In genomic region chr7:23346316-23346715, GRCh38 we compare ENCODE assay signal across 10 cellular contexts. TPM values are rescaled to one million over a fixed set of nuclear protein-coding genes. Genes with fewer than 3 reads are reported as not detected.
DNase-seq lines count a peak whose midpoint lies in the region; ATAC-seq and TF ChIP-seq lines count a peak whose summit lies in the region.
"Had no signal": no experiment of that assay in that cellular context is flagged by ENCODE, and none has a peak within 500 bp of the region (broad histone marks: within the 10 kb centered on the region; RNA-seq: fewer than 3 reads in every experiment).

No MANE protein-coding gene starts in this region.

- H3K79me2 ChIP-seq in HCT116 (ENCODE audit: insufficient read depth, low read length), result peaks cover 15% of the 10 kb centered on the region; the same call in 1 of the 2 replicates

- H3K27ac ChIP-seq in HCT116 (ENCODE audit: low read depth, low read length) (peak overlapping the region; percentile 92), SJCRH30 (no peak overlapping the region)

- TF ChIP-seq CTCF in GM12865 (IDR thresholded peaks at IDR 0.05; ENCODE audit: insufficient read depth, low read depth, low read length, missing control alignments), result no peak
- no peak for TF ChIP-seq CTCF in HCT116 (IDR thresholded peaks at IDR 0.05 in 2 of 3, conservative IDR thresholded peaks at IDR 0.05 in 1 of 3; ENCODE audit: borderline replicate concordance in 1 of 3, insufficient read depth in 1 of 3, low read depth in 2 of 3, low read length in 2 of 3)
- TF ChIP-seq CTCF in activated B cell treated with CpG ODN at 0.5 μM for 24 hours (IDR thresholded peaks at IDR 0.05), result no peak

- peak overlapping the region; percentile 84 for H3K4me3 Mint-ChIP-seq in activated B cell treated with CpG ODN at 0.5 μM for 24 hours
- H3K4me3 Mint-ChIP-seq in naive thymus-derived CD8-positive, alpha-beta T cell, result peak overlapping the region; percentile 78 to 90 (median 86)
- H3K4me3 Mint-ChIP-seq: nephron progenitor cell had no signal

- peak overlapping the region; percentile 65; the same call in 1 of the 2 replicates for H3K4me2 ChIP-seq in HCT116 (ENCODE audit: low read length)

- H3K4me3 ChIP-seq in GM12865 (ENCODE audit: low read depth, low read length), result peak overlapping the region; percentile 37
- H3K4me3 ChIP-seq in HCT116 (replicated peaks in 1 of 2; ENCODE audit: low read depth in 1 of 2, low read length in 2 of 2), result no peak overlapping the region
- no peak overlapping the region for H3K4me3 ChIP-seq in SJCRH30

- peaks cover 15 to 42% of the 10 kb centered on the region in 2 experiments for H3K36me3 ChIP-seq in HCT116 (ENCODE audit: control insufficient read depth in 1 of 2, insufficient read depth in 2 of 2, low read length in 2 of 2)
- peaks cover 85% of the 10 kb centered on the region for H3K36me3 ChIP-seq in SJCRH30

- TF ChIP-seq RAD21 in HCT116 (IDR thresholded peaks at IDR 0.05; ENCODE audit: low read depth), result no peak

- H3K36me3 Mint-ChIP-seq in activated B cell treated with CpG ODN at 0.5 μM for 24 hours (ENCODE audit: low read depth), result peaks cover 2% of the 10 kb centered on the region
- H3K36me3 Mint-ChIP-seq in naive thymus-derived CD8-positive, alpha-beta T cell, result no peaks in the 10 kb centered on the region

- H3K9me3 Mint-ChIP-seq in activated B cell treated with CpG ODN at 0.5 μM for 24 hours, result no peaks in the 10 kb centered on the region
- no peaks in the 10 kb centered on the region for H3K9me3 Mint-ChIP-seq in naive thymus-derived CD8-positive, alpha-beta T cell
- H3K9me3 Mint-ChIP-seq: nephron progenitor cell had no signal

- H3K9me2 ChIP-seq in HCT116 (ENCODE audit: insufficient read depth), result no peaks in the 10 kb centered on the region

- CTCF ChIA-PET in HCT116 (lab: Charles Lee) (no interaction called here), activated B cell treated with CpG ODN at 0.5 μM for 24 hours (lab: Charles Lee) (interaction anchor here (0.7 to 1.8 kb wide), 6 partner anchors 12 to 199 kb away, joined by 3 to 7 read pairs (median 4); no protein-coding TSS in a partner anchor)

- intact Hi-C loops in HCT116 (cut with micrococcal nuclease), result no loop called here
- intact Hi-C loops in activated B cell treated with CpG ODN at 0.5 μM for 24 hours (cut with micrococcal nuclease), result loop anchor here (1.0 to 2.0 kb wide), 3 partner anchors 14 to 73 kb away; no protein-coding TSS in a partner anchor

- H3K27ac Mint-ChIP-seq in activated B cell treated with CpG ODN at 0.5 μM for 24 hours, result peak overlapping the region; percentile 83
- H3K27ac Mint-ChIP-seq in naive thymus-derived CD8-positive, alpha-beta T cell, result peak overlapping the region; percentile 56 to 93 (median 88)
- H3K27ac Mint-ChIP-seq: nephron progenitor cell had no signal

- DNase-seq in GM12865 (ENCODE audit: low read depth), result peak; percentile 48
- DNase-seq in HCT116 (ENCODE audit: low read depth, low spot score), result no peak
- DNase-seq in activated B cell treated with CpG ODN at 0.5 μM for 24 hours, result no peak
- peak in 3 of 10 donors; percentile 25 to 53 (median 47) for DNase-seq in naive thymus-derived CD8-positive, alpha-beta T cell
- DNase-seq in SJCRH30, result no peak
- no peak for DNase-seq in NK-92 treated with Interleukin-12 subunit alpha and Interleukin-12 subunit beta, amount 100 ng/mL, for 24 hours (lab: John Stamatoyannopoulos, UW)
- no peak for DNase-seq in inferior parietal cortex (ENCODE audit: extremely low spot score)
- DNase-seq: NCI-H526 treated with DMSO at 0.1 percent for 48 hours, nephron progenitor cell had no signal

- peaks cover 30% of the 10 kb centered on the region for H3K4me1 Mint-ChIP-seq in activated B cell treated with CpG ODN at 0.5 μM for 24 hours
- H3K4me1 Mint-ChIP-seq in naive thymus-derived CD8-positive, alpha-beta T cell, result peaks cover 3 to 30% (median 21%) of the 10 kb centered on the region in 4 donors

- H3K9me3 ChIP-seq in HCT116 (ENCODE audit: control insufficient read depth in 1 of 2, insufficient read depth in 1 of 2, low read depth in 1 of 2, low read length in 2 of 2), result no peaks in the 10 kb centered on the region
- H3K9me3 ChIP-seq in SJCRH30 (replicated peaks), result 0 out of 2 replicates have a peak, but pooled peaks cover 2% of the 10 kb centered on the region

- TF ChIP-seq POLR2A in HCT116 (IDR thresholded peaks at IDR 0.05; ENCODE audit: borderline replicate concordance, extremely low read depth, insufficient read depth, insufficient read length), result no peak

- RAD21 ChIA-PET in HCT116 (lab: Charles Lee; ENCODE audit: low non-redundant PET in 1 of 2, low total read pairs in 2 of 2, uncharacterized antibody in 2 of 2, unreplicated experiment in 2 of 2), result no interaction called here

- H3K27me3 Mint-ChIP-seq in activated B cell treated with CpG ODN at 0.5 μM for 24 hours, result no peaks in the 10 kb centered on the region
- no peaks in the 10 kb centered on the region for H3K27me3 Mint-ChIP-seq in naive thymus-derived CD8-positive, alpha-beta T cell

- POLR2A ChIA-PET in HCT116 (lab: Charles Lee) (no interaction called here), activated B cell treated with CpG ODN at 0.5 μM for 24 hours (lab: Charles Lee) (interaction anchor here (0.6 to 1.5 kb wide), 8 partner anchors 11 to 272 kb away, joined by 3 to 6 read pairs (median 4); partner anchors contain the start of gene MALSU1)
- POLR2A ChIA-PET in naive thymus-derived CD8-positive, alpha-beta T cell (lab: Charles Lee), result interaction anchor here (0.7 to 3.0 kb wide), 6 partner anchors 12 to 185 kb away, joined by 3 to 13 read pairs (median 3); partner anchors contain the start of gene MALSU1

- ATAC-seq in HCT116, result no peak
- ATAC-seq in activated B cell treated with CpG ODN at 0.5 μM for 24 hours (ENCODE audit: low read depth), result peak; percentile 83
- peak; percentile 79 to 81 for ATAC-seq in naive thymus-derived CD8-positive, alpha-beta T cell
- no peak for ATAC-seq in GM19467 (IDR thresholded peaks at IDR 0.05; ENCODE audit: unreplicated experiment)

- H3K4me1 ChIP-seq in HCT116 (ENCODE audit: control insufficient read depth in 1 of 2, insufficient read depth in 2 of 2, low read length in 2 of 2) (peaks cover 49 to 61% of the 10 kb centered on the region in 2 experiments), SJCRH30 (peaks cover 2% of the 10 kb centered on the region; the same call in 1 of the 2 replicates)

- no peaks in the 10 kb centered on the region for H3K27me3 ChIP-seq in HCT116 (ENCODE audit: insufficient read depth, low read length)
- no peaks in the 10 kb centered on the region for H3K27me3 ChIP-seq in SJCRH30

- no TSS peak for BruUV-seq in HCT116 (replicated peaks; lab: Mats Ljungman, UMichigan)

- H4K20me1 ChIP-seq in HCT116 (ENCODE audit: insufficient read depth), result no peaks in the 10 kb centered on the region

- no peak overlapping the region for H2AFZ ChIP-seq in HCT116 (ENCODE audit: low read depth, low read length, poor library complexity, severe bottlenecking)

- no peak overlapping the region for H3K9ac ChIP-seq in HCT116 (ENCODE audit: low read length)

TF ChIP-seq in HCT116, 20 proteins besides CTCF, POLR2A, EP300 and RAD21 (continues in another document):
- no peak for TF ChIP-seq MAX (IDR thresholded peaks at IDR 0.05)
- TF ChIP-seq JUND (IDR thresholded peaks at IDR 0.05), result no peak
- TF ChIP-seq CEBPB (IDR thresholded peaks at IDR 0.05; ENCODE audit: low read depth), result no peak
- TF ChIP-seq ATF3 (IDR thresholded peaks at IDR 0.05), result no peak
- TF ChIP-seq REST (IDR thresholded peaks at IDR 0.05; ENCODE audit: low read depth), result no peak
- no peak for TF ChIP-seq CBX3 (IDR thresholded peaks at IDR 0.05; ENCODE audit: low read depth)
- no peak for TF ChIP-seq SP1 (IDR thresholded peaks at IDR 0.05; ENCODE audit: low read depth)
- no peak for TF ChIP-seq SIN3A (IDR thresholded peaks at IDR 0.05; ENCODE audit: low read depth)
- TF ChIP-seq ELF1 (IDR thresholded peaks at IDR 0.05; ENCODE audit: borderline replicate concordance, low read depth), result no peak
- TF ChIP-seq YY1 (IDR thresholded peaks at IDR 0.05; ENCODE audit: extremely low read depth, insufficient replicate concordance, low read depth, low read length), result no peak
- no peak for TF ChIP-seq ZFX (IDR thresholded peaks at IDR 0.05)
- no peak for TF ChIP-seq POLR2AphosphoS5 (IDR thresholded peaks at IDR 0.05; ENCODE audit: low read depth, low read length)

RNA-seq across cellular contexts. Expression of gene MALSU1, which starts 47.2 kb away (rescaled TPM):
- total RNA-seq in HCT116 (2021; ENCODE audit: unreplicated experiment) (105 TPM), activated B cell treated with CpG ODN at 0.5 μM for 24 hours (42.0 and 42.6 TPM in 2 replicates)
- polyA plus RNA-seq in HCT116 (2012), result 64.0 and 76.1 TPM in 2 replicates
- total RNA-seq in naive thymus-derived CD8-positive, alpha-beta T cell, result 10 to 100 TPM; 46.5 to 52.5 TPM
- 10 to 100 TPM; 47.6 to 71.6 (median 69.9) TPM for polyA plus RNA-seq in naive thymus-derived CD8-positive, alpha-beta T cell
- total RNA-seq in SJCRH30 (2014; rRNA removed; shearing (Covaris generic)), result 86.7 and 89.2 TPM in 2 replicates

Comparison
In these comparisons a context has a peak if more than half of its experiments do, and no peak if none do; other contexts are left out.
1. ATAC-seq: peak in activated B cell treated with CpG ODN at 0.5 μM for 24 hours (single experiment) and naive thymus-derived CD8-positive, alpha-beta T cell (2 of 2); none in HCT116 (single experiment) and GM19467 (single experiment).